ENCODE assay signal across 35 cellular contexts in the genomic region with DNA sequence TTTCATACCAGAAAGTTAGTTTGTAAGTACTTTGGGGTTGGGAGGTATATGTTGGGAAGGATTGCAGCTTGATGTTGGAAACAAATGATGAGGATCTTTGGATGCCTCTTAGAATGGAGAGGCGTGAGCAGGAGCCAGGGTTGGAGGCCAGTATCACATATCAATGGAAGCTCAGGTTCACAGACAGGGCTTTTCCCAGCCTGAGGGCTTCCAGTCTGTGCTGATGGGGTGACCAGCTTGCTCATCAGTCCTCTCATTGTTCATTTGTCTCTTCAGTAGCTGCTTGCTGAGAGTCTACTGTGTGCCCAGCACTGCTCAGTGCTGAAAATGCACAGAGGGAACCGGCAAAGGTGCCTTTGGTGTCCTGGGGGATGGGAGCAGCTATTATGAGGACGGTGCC. TPM values are rescaled to one million over a fixed set of nuclear protein-coding genes. Genes with fewer than 3 reads are reported as not detected.
"Had no signal": no experiment of that assay in that cellular context is flagged by ENCODE, and none has a peak within 500 bp of the region (broad histone marks: within the 10 kb centered on the region; RNA-seq: fewer than 3 reads in every experiment).

No MANE protein-coding gene starts in this region.

- H3K36me3 Mint-ChIP-seq: activated naive CD8-positive, alpha-beta T cell; brain had no signal

- H3K4me3 Mint-ChIP-seq: activated CD4-positive, alpha-beta T cell treated with anti-CD3 and anti-CD28 coated beads, Interleukin-2, amount 10 ng/mL, durations not matched to agents 24 days and 14 days; activated CD8-positive, alpha-beta T cell treated with anti-CD3 and anti-CD28 coated beads, Interleukin-2, amount 10 ng/mL, durations not matched to agents 7 days and 5 days; activated naive CD8-positive, alpha-beta T cell; activated naive CD8-positive, alpha-beta T cell treated with anti-CD3 and anti-CD28 coated beads, Interleukin-2, amount 50 U/mL, for 24 hours; activated T-cell treated with anti-CD3 and anti-CD28 coated beads, Interleukin-2, amount 50 U/mL, for 24 hours; brain had no signal

- FAIRE-seq: bronchial epithelial cell, K562 had no signal

- H3K27me3 ChIP-seq: MG63, Peyer's patch had no signal

- H3K27ac Mint-ChIP-seq: activated CD4-positive, alpha-beta T cell treated with anti-CD3 and anti-CD28 coated beads, Interleukin-2, amount 10 ng/mL, durations not matched to agents 24 days and 14 days; activated CD8-positive, alpha-beta T cell treated with anti-CD3 and anti-CD28 coated beads, Interleukin-2, amount 10 ng/mL, durations not matched to agents 7 days and 5 days; activated naive CD8-positive, alpha-beta T cell; activated naive CD8-positive, alpha-beta T cell treated with anti-CD3 and anti-CD28 coated beads, Interleukin-2, amount 50 U/mL, for 24 hours; activated T-cell treated with anti-CD3 and anti-CD28 coated beads, Interleukin-2, amount 50 U/mL, for 24 hours; activated T-helper 2 cell treated with anti-CD3 and anti-CD28 coated beads, Interferon-gamma antibody, Interleukin-2, Interleukin-4, amounts not matched to agents 10 μg/mL and 5 μg/mL and 100 μg/mL, durations not matched to agents 14 hours and 24 hours and 36 hours; brain had no signal

- H3K27me3 Mint-ChIP-seq: activated naive CD8-positive, alpha-beta T cell had no signal

- H3K4me3 ChIP-seq: K562, MG63, Peyer's patch had no signal

- H3K4me1 Mint-ChIP-seq: activated CD4-positive, alpha-beta T cell treated with anti-CD3 and anti-CD28 coated beads, Interleukin-2, amount 10 ng/mL, durations not matched to agents 24 days and 14 days; brain had no signal

- DNase-seq: activated CD4-positive, alpha-beta T cell treated with anti-CD3 and anti-CD28 coated beads for 1 hour; activated CD4-positive, alpha-beta T cell treated with anti-CD3 and anti-CD28 coated beads, Interleukin-2, amount 10 ng/mL, durations not matched to agents 24 days and 14 days; activated CD4-positive, alpha-beta T cell treated with anti-CD3 and anti-CD28 coated beads, Interleukin-2, amount 50 U/mL, for 4 hours; activated CD4-positive, CD25-positive, alpha-beta regulatory T cell; activated CD8-positive, alpha-beta T cell treated with anti-CD3 and anti-CD28 coated beads, Interleukin-2, amount 10 ng/mL, durations not matched to agents 7 days and 5 days; activated gamma-delta T cell; activated naive CD4-positive, alpha-beta T cell treated with Interleukin-2 at 50 U/mL for 16 hours; activated naive CD8-positive, alpha-beta T cell treated with anti-CD3 and anti-CD28 coated beads, Interleukin-2, amount 50 U/mL, for 24 hours; activated T-cell treated with anti-CD3 and anti-CD28 coated beads, Interleukin-2, amount 50 U/mL, for 24 hours; anterior cingulate cortex; cerebellar nuclear complex; MG63; NCI-H1048; NCI-H1105 treated with DMSO at 0.1 percent for 48 hours; NCI-H1436; NCI-H1694; NCI-H1930; NCI-H2081 treated with DMSO at 0.1 percent for 48 hours; NCI-H226; NCI-H446 treated with DMSO at 0.1 percent for 48 hours; NCI-H524; PC-3; Peyer's patch; RPMI8226; SIG-M5; SW 1271; T1000; WERI-Rb-1 had no signal

- H3K9me3 Mint-ChIP-seq: activated CD4-positive, alpha-beta T cell treated with anti-CD3 and anti-CD28 coated beads, Interleukin-2, amount 10 ng/mL, durations not matched to agents 24 days and 14 days; activated naive CD8-positive, alpha-beta T cell treated with anti-CD3 and anti-CD28 coated beads, Interleukin-2, amount 50 U/mL, for 24 hours; activated T-cell treated with anti-CD3 and anti-CD28 coated beads, Interleukin-2, amount 50 U/mL, for 24 hours; activated T-helper 2 cell treated with anti-CD3 and anti-CD28 coated beads, Interferon-gamma antibody, Interleukin-2, Interleukin-4, amounts not matched to agents 10 μg/mL and 5 μg/mL and 100 μg/mL, durations not matched to agents 14 hours and 24 hours and 36 hours had no signal

- H3K36me3 ChIP-seq: MG63, Peyer's patch, WERI-Rb-1 had no signal

- H3K27ac ChIP-seq: Peyer's patch, WERI-Rb-1 had no signal

- ATAC-seq: activated CD8-positive, alpha-beta T cell treated with anti-CD3 and anti-CD28 coated beads, Interleukin-2, amount 10 ng/mL, durations not matched to agents 7 days and 5 days; activated naive CD8-positive, alpha-beta T cell treated with anti-CD3 and anti-CD28 coated beads, Interleukin-2, amount 50 U/mL, for 24 hours; PC-3 had no signal

- H3K4me1 ChIP-seq: Peyer's patch had no signal

- H3K9me3 ChIP-seq: MG63, Peyer's patch had no signal

RNA-seq across cellular contexts. Expression of gene DNAAF1, which starts 5.8 kb away (rescaled TPM):
- total RNA-seq: activated CD4-positive, alpha-beta T cell treated with anti-CD3 and anti-CD28 coated beads, Interleukin-2, amount 10 ng/mL, durations not matched to agents 24 days and 14 days; activated CD8-positive, alpha-beta T cell treated with anti-CD3 and anti-CD28 coated beads, Interleukin-2, amount 10 ng/mL, durations not matched to agents 7 days and 5 days; bronchial epithelial cell; K562; PC-3; Peyer's patch; T-helper 1 cell treated with Interleukin-12 subunit alpha and Interleukin-12 subunit beta and Interleukin-4 antibody, amounts not matched to agents 30 ng/mL and 1 ng/mL, for 36 hours; T-helper 2 cell treated with Interferon-gamma antibody and Interleukin-4, amounts not matched to agents 100 ng/mL and 5 ng/mL, for 36 hours had no signal

RNA-seq across cellular contexts. Expression of gene ADAD2, which starts 40.0 kb away (rescaled TPM):
- total RNA-seq: activated CD4-positive, alpha-beta T cell treated with anti-CD3 and anti-CD28 coated beads, Interleukin-2, amount 10 ng/mL, durations not matched to agents 24 days and 14 days; activated T-helper 2 cell treated with anti-CD3 and anti-CD28 coated beads, Interferon-gamma antibody, Interleukin-2, Interleukin-4, amounts not matched to agents 10 μg/mL and 5 μg/mL and 100 μg/mL, durations not matched to agents 14 hours and 24 hours and 36 hours; bronchial epithelial cell; K562; PC-3; T-helper 1 cell treated with Interleukin-12 subunit alpha and Interleukin-12 subunit beta and Interleukin-4 antibody, amounts not matched to agents 30 ng/mL and 1 ng/mL, for 36 hours; T-helper 2 cell treated with Interferon-gamma antibody and Interleukin-4, amounts not matched to agents 100 ng/mL and 5 ng/mL, for 36 hours had no signal
